ENCODE assay signal across 2 cellular contexts in the genomic region with DNA sequence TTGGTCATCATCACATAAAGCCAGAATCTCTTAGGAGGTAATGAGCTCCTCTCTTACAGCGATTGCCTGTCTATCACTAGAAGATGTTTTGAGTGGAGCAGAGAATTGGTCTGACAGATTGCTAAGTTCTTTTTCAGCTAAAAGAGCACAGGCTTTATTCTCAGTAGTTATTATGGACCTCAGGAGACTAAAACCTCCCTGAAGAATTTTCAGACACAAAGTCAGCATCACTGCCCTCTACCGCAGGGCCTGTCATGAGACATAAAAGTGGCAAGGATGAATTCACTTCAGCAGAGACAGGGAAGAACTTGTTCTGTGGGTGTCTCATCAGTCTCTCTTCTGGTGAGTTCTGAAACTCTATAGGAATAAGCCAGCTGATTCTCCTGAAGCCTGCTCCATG.
TF ChIP-seq lines count a peak whose summit lies in the region.

A gene with protein sequence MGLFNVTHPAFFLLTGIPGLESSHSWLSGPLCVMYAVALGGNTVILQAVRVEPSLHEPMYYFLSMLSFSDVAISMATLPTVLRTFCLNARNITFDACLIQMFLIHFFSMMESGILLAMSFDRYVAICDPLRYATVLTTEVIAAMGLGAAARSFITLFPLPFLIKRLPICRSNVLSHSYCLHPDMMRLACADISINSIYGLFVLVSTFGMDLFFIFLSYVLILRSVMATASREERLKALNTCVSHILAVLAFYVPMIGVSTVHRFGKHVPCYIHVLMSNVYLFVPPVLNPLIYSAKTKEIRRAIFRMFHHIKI (plus strand): TSS at position 301 of the 400 bp plus-strand sequence. CDS start 4,166 bp downstream, outside the sequence.

TF ChIP-seq in HCT116, 20 proteins besides CTCF, POLR2A, EP300 and RAD21:
- TF ChIP-seq, protein P1, sequence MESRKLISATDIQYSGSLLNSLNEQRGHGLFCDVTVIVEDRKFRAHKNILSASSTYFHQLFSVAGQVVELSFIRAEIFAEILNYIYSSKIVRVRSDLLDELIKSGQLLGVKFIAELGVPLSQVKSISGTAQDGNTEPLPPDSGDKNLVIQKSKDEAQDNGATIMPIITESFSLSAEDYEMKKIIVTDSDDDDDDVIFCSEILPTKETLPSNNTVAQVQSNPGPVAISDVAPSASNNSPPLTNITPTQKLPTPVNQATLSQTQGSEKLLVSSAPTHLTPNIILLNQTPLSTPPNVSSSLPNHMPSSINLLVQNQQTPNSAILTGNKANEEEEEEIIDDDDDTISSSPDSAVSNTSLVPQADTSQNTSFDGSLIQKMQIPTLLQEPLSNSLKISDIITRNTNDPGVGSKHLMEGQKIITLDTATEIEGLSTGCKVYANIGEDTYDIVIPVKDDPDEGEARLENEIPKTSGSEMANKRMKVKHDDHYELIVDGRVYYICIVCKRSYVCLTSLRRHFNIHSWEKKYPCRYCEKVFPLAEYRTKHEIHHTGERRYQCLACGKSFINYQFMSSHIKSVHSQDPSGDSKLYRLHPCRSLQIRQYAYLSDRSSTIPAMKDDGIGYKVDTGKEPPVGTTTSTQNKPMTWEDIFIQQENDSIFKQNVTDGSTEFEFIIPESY (IDR thresholded peaks at IDR 0.05; ENCODE audit: extremely low read depth, insufficient replicate concordance, low read length) = no peak
- TF ChIP-seq EGR1 (IDR thresholded peaks at IDR 0.05; ENCODE audit: low read depth) (no peak), SRF (IDR thresholded peaks at IDR 0.05; ENCODE audit: low read depth) (no peak), FOSL1 (IDR thresholded peaks at IDR 0.05; ENCODE audit: low read depth) (no peak), POLR2AphosphoS5 (IDR thresholded peaks at IDR 0.05; ENCODE audit: low read depth, low read length) (no peak), YY1 (IDR thresholded peaks at IDR 0.05; ENCODE audit: extremely low read depth, insufficient replicate concordance, low read depth, low read length) (no peak), EZH2phosphoT487 (IDR thresholded peaks at IDR 0.05; ENCODE audit: borderline replicate concordance) (no peak), ZNF274 (IDR thresholded peaks at IDR 0.05; ENCODE audit: low read depth, low read length) (no peak), JUND (IDR thresholded peaks at IDR 0.05) (no peak), SP1 (IDR thresholded peaks at IDR 0.05; ENCODE audit: low read depth) (no peak), TCF7L2 (IDR thresholded peaks at IDR 0.05; ENCODE audit: borderline replicate concordance, extremely low read depth, insufficient read depth, insufficient read length) (no peak)
- TF ChIP-seq, protein P2, sequence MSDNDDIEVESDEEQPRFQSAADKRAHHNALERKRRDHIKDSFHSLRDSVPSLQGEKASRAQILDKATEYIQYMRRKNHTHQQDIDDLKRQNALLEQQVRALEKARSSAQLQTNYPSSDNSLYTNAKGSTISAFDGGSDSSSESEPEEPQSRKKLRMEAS (IDR thresholded peaks at IDR 0.05) = no peak
- TF ChIP-seq, protein P3, sequence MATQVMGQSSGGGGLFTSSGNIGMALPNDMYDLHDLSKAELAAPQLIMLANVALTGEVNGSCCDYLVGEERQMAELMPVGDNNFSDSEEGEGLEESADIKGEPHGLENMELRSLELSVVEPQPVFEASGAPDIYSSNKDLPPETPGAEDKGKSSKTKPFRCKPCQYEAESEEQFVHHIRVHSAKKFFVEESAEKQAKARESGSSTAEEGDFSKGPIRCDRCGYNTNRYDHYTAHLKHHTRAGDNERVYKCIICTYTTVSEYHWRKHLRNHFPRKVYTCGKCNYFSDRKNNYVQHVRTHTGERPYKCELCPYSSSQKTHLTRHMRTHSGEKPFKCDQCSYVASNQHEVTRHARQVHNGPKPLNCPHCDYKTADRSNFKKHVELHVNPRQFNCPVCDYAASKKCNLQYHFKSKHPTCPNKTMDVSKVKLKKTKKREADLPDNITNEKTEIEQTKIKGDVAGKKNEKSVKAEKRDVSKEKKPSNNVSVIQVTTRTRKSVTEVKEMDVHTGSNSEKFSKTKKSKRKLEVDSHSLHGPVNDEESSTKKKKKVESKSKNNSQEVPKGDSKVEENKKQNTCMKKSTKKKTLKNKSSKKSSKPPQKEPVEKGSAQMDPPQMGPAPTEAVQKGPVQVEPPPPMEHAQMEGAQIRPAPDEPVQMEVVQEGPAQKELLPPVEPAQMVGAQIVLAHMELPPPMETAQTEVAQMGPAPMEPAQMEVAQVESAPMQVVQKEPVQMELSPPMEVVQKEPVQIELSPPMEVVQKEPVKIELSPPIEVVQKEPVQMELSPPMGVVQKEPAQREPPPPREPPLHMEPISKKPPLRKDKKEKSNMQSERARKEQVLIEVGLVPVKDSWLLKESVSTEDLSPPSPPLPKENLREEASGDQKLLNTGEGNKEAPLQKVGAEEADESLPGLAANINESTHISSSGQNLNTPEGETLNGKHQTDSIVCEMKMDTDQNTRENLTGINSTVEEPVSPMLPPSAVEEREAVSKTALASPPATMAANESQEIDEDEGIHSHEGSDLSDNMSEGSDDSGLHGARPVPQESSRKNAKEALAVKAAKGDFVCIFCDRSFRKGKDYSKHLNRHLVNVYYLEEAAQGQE (IDR thresholded peaks at IDR 0.05; ENCODE audit: low read depth) = no peak

TF ChIP-seq in K562, 482 proteins besides CTCF, POLR2A, EP300 and RAD21:
- TF ChIP-seq TSC22D4 (tag; IDR thresholded peaks at IDR 0.05) (no peak), ZNF707 (CRISPR knock-in tag; conservative IDR thresholded peaks at IDR 0.05) (no peak), POLR2AphosphoS5 (IDR thresholded peaks at IDR 0.05; ENCODE audit: control insufficient read depth, insufficient read depth, low read depth, low read length) (peak; percentile 12; the same call in 1 of the 2 replicates), MCM2 (IDR thresholded peaks at IDR 0.05; ENCODE audit: low read depth) (no peak), E2F3 (CRISPR knock-in tag; IDR thresholded peaks at IDR 0.05) (no peak), CBX3 (IDR thresholded peaks at IDR 0.05; ENCODE audit: borderline replicate concordance in 1 of 2, low read length in 2 of 2) (no peak), E2F1 (CRISPR knock-in tag; IDR thresholded peaks at IDR 0.05) (no peak)
- TF ChIP-seq, protein P4, sequence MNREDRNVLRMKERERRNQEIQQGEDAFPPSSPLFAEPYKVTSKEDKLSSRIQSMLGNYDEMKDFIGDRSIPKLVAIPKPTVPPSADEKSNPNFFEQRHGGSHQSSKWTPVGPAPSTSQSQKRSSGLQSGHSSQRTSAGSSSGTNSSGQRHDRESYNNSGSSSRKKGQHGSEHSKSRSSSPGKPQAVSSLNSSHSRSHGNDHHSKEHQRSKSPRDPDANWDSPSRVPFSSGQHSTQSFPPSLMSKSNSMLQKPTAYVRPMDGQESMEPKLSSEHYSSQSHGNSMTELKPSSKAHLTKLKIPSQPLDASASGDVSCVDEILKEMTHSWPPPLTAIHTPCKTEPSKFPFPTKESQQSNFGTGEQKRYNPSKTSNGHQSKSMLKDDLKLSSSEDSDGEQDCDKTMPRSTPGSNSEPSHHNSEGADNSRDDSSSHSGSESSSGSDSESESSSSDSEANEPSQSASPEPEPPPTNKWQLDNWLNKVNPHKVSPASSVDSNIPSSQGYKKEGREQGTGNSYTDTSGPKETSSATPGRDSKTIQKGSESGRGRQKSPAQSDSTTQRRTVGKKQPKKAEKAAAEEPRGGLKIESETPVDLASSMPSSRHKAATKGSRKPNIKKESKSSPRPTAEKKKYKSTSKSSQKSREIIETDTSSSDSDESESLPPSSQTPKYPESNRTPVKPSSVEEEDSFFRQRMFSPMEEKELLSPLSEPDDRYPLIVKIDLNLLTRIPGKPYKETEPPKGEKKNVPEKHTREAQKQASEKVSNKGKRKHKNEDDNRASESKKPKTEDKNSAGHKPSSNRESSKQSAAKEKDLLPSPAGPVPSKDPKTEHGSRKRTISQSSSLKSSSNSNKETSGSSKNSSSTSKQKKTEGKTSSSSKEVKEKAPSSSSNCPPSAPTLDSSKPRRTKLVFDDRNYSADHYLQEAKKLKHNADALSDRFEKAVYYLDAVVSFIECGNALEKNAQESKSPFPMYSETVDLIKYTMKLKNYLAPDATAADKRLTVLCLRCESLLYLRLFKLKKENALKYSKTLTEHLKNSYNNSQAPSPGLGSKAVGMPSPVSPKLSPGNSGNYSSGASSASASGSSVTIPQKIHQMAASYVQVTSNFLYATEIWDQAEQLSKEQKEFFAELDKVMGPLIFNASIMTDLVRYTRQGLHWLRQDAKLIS (CRISPR knock-in tag; IDR thresholded peaks at IDR 0.05) = no peak
- TF ChIP-seq, protein P5, sequence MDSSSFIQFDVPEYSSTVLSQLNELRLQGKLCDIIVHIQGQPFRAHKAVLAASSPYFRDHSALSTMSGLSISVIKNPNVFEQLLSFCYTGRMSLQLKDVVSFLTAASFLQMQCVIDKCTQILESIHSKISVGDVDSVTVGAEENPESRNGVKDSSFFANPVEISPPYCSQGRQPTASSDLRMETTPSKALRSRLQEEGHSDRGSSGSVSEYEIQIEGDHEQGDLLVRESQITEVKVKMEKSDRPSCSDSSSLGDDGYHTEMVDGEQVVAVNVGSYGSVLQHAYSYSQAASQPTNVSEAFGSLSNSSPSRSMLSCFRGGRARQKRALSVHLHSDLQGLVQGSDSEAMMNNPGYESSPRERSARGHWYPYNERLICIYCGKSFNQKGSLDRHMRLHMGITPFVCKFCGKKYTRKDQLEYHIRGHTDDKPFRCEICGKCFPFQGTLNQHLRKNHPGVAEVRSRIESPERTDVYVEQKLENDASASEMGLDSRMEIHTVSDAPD (CRISPR knock-in tag; IDR thresholded peaks at IDR 0.05) = no peak
